Comparison of ENCODE assay signal across 2 cellular contexts in the genomic region with DNA sequence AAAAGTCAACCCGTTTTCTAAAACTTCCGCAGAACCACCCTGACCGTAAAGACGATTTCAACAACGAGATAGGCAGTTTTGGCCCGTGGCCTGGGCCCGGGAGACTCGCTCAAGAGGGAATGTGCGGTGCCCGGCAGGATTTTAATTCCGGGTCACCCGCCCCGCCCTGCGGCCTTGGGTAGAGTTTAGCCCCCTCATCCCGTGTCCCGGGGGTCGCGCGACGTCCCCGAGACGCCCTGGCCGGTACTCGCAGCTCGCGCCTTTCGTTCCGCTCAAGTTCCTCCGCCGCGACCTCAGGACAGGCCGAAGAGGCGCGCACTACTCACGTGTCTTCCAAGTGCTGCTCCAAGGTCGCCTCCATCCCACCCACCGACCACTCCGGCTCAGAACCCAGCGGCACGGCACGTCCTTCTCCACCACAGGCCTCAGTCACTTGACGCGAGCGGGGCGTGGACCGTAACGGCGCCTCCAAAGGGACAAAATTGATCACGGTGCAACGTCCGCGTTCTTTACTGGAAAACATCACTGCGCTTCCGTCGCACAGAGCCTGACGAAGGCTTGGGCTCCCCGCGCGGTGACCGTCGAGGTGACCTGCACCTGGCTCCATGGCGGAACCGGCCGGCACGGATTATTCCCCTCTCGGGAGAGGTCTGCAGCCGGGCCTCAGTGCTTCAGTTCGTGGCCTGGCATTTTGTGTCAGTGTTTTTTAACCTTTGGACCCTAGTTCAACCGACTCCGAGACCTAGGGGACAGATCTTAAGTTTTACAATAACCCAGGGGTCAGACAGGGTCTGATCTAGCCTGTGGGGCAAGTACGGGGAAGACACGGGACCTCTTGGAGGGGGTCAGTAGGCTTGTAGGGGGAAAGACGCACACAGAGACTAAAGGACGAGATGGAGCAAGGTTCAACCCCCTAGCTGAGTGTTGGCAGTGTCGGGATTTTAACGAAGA.
TF ChIP-seq lines count a peak whose summit lies in the region.

A gene (minus strand): TSS at position 435 of the 951 bp plus-strand sequence. CDS start 74 bp downstream, at position 361.

TF ChIP-seq in HEK293T, 16 proteins besides CTCF, POLR2A, EP300 and RAD21 (continued from another document):
- TF ChIP-seq, protein P1, sequence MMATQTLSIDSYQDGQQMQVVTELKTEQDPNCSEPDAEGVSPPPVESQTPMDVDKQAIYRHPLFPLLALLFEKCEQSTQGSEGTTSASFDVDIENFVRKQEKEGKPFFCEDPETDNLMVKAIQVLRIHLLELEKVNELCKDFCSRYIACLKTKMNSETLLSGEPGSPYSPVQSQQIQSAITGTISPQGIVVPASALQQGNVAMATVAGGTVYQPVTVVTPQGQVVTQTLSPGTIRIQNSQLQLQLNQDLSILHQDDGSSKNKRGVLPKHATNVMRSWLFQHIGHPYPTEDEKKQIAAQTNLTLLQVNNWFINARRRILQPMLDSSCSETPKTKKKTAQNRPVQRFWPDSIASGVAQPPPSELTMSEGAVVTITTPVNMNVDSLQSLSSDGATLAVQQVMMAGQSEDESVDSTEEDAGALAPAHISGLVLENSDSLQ (IDR thresholded peaks at IDR 0.05): peak; percentile 53; the same call in 1 of the 2 replicates
- TF ChIP-seq FOXK2 (IDR thresholded peaks at IDR 0.05) (no peak), NFRKB (IDR thresholded peaks at IDR 0.05) (no peak; the same call in 1 of the 2 replicates)

TF ChIP-seq in SK-N-SH, 30 proteins besides CTCF, POLR2A, EP300 and RAD21 (continued from another document):
- TF ChIP-seq GATA2 (CRISPR knock-in tag; IDR thresholded peaks at IDR 0.05) (no peak), ELF1 (IDR thresholded peaks at IDR 0.05) (peak; percentile 92), RXRA (IDR thresholded peaks at IDR 0.05; ENCODE audit: borderline replicate concordance, low read depth) (no peak), NRF1 (IDR thresholded peaks at IDR 0.05; ENCODE audit: low read depth, low read length) (no peak), MEF2A (IDR thresholded peaks at IDR 0.05; ENCODE audit: borderline replicate concordance, low read depth) (no peak), FOXJ3 (CRISPR knock-in tag; IDR thresholded peaks at IDR 0.05) (no peak; the same call in none of the 2 replicates), SMC3 (IDR thresholded peaks at IDR 0.05; ENCODE audit: low read depth, low read length) (peak; percentile 16; the same call in 1 of the 2 replicates), POLR2AphosphoS5 (IDR thresholded peaks at IDR 0.05; ENCODE audit: low read depth, low read length) (peak; percentile 95; the same call in 1 of the 2 replicates), YY1 (IDR thresholded peaks at IDR 0.05; ENCODE audit: low read depth) (peak; percentile 61; the same call in 1 of the 2 replicates), MXI1 (IDR thresholded peaks at IDR 0.05; ENCODE audit: low read depth, low read length) (peak; percentile 96), RFX5 (IDR thresholded peaks at IDR 0.05; ENCODE audit: low read length) (no peak; the same call in 1 of the 2 replicates), FOXM1 (IDR thresholded peaks at IDR 0.05; ENCODE audit: low read depth) (no peak), TCF12 (IDR thresholded peaks at IDR 0.05) (peak; percentile 18; the same call in 1 of the 2 replicates), SIN3A (IDR thresholded peaks at IDR 0.05; ENCODE audit: borderline replicate concordance, low read depth, low read length) (peak; percentile 87; the same call in 1 of the 2 replicates), GABPA (IDR thresholded peaks at IDR 0.05; ENCODE audit: low read depth) (peak; percentile 86), JUND (IDR thresholded peaks at IDR 0.05) (no peak), TEAD4 (IDR thresholded peaks at IDR 0.05; ENCODE audit: borderline replicate concordance, insufficient read depth) (no peak)
- TF ChIP-seq, protein P2, sequence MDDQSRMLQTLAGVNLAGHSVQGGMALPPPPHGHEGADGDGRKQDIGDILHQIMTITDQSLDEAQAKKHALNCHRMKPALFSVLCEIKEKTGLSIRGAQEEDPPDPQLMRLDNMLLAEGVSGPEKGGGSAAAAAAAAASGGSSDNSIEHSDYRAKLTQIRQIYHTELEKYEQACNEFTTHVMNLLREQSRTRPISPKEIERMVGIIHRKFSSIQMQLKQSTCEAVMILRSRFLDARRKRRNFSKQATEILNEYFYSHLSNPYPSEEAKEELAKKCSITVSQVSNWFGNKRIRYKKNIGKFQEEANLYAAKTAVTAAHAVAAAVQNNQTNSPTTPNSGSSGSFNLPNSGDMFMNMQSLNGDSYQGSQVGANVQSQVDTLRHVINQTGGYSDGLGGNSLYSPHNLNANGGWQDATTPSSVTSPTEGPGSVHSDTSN (IDR thresholded peaks at IDR 0.05): peak; percentile 32; the same call in 1 of the 2 replicates
- TF ChIP-seq, protein P3, sequence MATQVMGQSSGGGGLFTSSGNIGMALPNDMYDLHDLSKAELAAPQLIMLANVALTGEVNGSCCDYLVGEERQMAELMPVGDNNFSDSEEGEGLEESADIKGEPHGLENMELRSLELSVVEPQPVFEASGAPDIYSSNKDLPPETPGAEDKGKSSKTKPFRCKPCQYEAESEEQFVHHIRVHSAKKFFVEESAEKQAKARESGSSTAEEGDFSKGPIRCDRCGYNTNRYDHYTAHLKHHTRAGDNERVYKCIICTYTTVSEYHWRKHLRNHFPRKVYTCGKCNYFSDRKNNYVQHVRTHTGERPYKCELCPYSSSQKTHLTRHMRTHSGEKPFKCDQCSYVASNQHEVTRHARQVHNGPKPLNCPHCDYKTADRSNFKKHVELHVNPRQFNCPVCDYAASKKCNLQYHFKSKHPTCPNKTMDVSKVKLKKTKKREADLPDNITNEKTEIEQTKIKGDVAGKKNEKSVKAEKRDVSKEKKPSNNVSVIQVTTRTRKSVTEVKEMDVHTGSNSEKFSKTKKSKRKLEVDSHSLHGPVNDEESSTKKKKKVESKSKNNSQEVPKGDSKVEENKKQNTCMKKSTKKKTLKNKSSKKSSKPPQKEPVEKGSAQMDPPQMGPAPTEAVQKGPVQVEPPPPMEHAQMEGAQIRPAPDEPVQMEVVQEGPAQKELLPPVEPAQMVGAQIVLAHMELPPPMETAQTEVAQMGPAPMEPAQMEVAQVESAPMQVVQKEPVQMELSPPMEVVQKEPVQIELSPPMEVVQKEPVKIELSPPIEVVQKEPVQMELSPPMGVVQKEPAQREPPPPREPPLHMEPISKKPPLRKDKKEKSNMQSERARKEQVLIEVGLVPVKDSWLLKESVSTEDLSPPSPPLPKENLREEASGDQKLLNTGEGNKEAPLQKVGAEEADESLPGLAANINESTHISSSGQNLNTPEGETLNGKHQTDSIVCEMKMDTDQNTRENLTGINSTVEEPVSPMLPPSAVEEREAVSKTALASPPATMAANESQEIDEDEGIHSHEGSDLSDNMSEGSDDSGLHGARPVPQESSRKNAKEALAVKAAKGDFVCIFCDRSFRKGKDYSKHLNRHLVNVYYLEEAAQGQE (IDR thresholded peaks at IDR 0.05; ENCODE audit: low read depth, low read length): no peak
- TF ChIP-seq, protein P4, sequence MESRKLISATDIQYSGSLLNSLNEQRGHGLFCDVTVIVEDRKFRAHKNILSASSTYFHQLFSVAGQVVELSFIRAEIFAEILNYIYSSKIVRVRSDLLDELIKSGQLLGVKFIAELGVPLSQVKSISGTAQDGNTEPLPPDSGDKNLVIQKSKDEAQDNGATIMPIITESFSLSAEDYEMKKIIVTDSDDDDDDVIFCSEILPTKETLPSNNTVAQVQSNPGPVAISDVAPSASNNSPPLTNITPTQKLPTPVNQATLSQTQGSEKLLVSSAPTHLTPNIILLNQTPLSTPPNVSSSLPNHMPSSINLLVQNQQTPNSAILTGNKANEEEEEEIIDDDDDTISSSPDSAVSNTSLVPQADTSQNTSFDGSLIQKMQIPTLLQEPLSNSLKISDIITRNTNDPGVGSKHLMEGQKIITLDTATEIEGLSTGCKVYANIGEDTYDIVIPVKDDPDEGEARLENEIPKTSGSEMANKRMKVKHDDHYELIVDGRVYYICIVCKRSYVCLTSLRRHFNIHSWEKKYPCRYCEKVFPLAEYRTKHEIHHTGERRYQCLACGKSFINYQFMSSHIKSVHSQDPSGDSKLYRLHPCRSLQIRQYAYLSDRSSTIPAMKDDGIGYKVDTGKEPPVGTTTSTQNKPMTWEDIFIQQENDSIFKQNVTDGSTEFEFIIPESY (IDR thresholded peaks at IDR 0.05; ENCODE audit: borderline replicate concordance, low read depth): peak; percentile 73; the same call in 1 of the 2 replicates
- TF ChIP-seq, protein P5, sequence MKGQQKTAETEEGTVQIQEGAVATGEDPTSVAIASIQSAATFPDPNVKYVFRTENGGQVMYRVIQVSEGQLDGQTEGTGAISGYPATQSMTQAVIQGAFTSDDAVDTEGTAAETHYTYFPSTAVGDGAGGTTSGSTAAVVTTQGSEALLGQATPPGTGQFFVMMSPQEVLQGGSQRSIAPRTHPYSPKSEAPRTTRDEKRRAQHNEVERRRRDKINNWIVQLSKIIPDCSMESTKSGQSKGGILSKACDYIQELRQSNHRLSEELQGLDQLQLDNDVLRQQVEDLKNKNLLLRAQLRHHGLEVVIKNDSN (IDR thresholded peaks at IDR 0.05; ENCODE audit: borderline replicate concordance, low read depth): peak; percentile 86; the same call in 1 of the 2 replicates
- TF ChIP-seq, protein P6, sequence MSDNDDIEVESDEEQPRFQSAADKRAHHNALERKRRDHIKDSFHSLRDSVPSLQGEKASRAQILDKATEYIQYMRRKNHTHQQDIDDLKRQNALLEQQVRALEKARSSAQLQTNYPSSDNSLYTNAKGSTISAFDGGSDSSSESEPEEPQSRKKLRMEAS (IDR thresholded peaks at IDR 0.05; ENCODE audit: low read depth): peak; percentile 95
